15 cellular contexts compared by ENCODE assay signal in the genomic region with DNA sequence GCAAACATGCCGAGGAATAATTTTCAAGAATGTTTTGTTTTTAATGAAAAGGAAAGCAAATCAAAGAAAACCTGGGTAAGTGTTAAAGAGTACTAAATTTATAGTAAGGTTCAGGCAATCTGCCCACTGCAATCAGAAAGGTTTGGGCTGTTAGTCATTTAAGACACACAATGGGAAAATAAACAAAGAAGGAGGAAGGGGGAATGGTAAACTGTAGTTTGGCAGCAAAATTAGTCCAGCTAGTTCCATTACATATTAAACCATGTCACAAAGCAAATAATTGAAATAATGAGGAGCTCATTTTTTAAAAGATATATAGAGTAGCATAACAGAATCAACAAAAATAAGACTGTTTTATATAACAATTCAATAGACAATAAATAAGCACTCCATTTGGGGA.
A peak's percentile ranks its signal among the peaks of the same experiment; 100 is the strongest.
DNase-seq lines count a peak whose midpoint lies in the region; ATAC-seq and TF ChIP-seq lines count a peak whose summit lies in the region.
"Had no signal": no experiment of that assay in that cellular context is flagged by ENCODE, and none has a peak within 500 bp of the region (broad histone marks: within the 10 kb centered on the region; RNA-seq: fewer than 3 reads in every experiment).

No MANE protein-coding gene starts in this region.

- BruUV-seq in PC-9 (replicated peaks; lab: Mats Ljungman, UMichigan), result no TSS peak

- H2AFZ ChIP-seq in PC-9, result no peak overlapping the region

- H3K9me3 ChIP-seq in PC-9 (ENCODE audit: insufficient read depth, low read depth), result no peaks in the 10 kb centered on the region; the same call in 1 of the 2 replicates

- no peak for ATAC-seq in GM21619 (IDR thresholded peaks at IDR 0.05; ENCODE audit: unreplicated experiment)
- ATAC-seq in GM21526 (IDR thresholded peaks at IDR 0.05; ENCODE audit: low FRiP score, unreplicated experiment), result no peak
- ATAC-seq: activated T-cell treated with anti-CD3 and anti-CD28 coated beads, Interleukin-2, amount 50 U/mL, for 4 hours had no signal

- intact Hi-C loops in PC-9 (cut with micrococcal nuclease; ENCODE audit: unreplicated experiment), result no loop called here

- TF ChIP-seq CTCF in PC-9 (conservative IDR thresholded peaks at IDR 0.05), result no peak
- TF ChIP-seq CTCF in fibroblast of the aortic adventitia (IDR thresholded peaks at IDR 0.05; ENCODE audit: insufficient read depth, low read length), result no peak

- H3K9me2 ChIP-seq in PC-9 (ENCODE audit: insufficient read depth), result no peaks in the 10 kb centered on the region

- H3K79me2 ChIP-seq in PC-9 (ENCODE audit: low read depth), result no peaks in the 10 kb centered on the region

- H4K20me1 ChIP-seq in PC-9 (ENCODE audit: insufficient read depth), result no peaks in the 10 kb centered on the region

- H3K36me3 ChIP-seq in PC-9 (ENCODE audit: low read depth) (no peaks in the 10 kb centered on the region), H7 (replicated peaks; ENCODE audit: control insufficient read depth, insufficient read depth, low read length) (no peaks in the 10 kb centered on the region)

- peaks cover 24% of the 10 kb centered on the region for H3K4me1 ChIP-seq in PC-9 (replicated peaks; ENCODE audit: insufficient read depth)

- peaks cover 15% of the 10 kb centered on the region; the same call in 1 of the 2 replicates for H3F3A ChIP-seq in PC-9 (ENCODE audit: insufficient read depth, low read depth)

- POLR2A ChIA-PET in PC-9 (lab: Charles Lee; ENCODE audit: unreplicated experiment), result interaction anchor here (0.5 kb wide), 2 partner anchors 18 to 251 kb away, joined by 3 to 4 read pairs; no protein-coding TSS in a partner anchor

- H3K27me3 ChIP-seq in PC-9 (ENCODE audit: insufficient read depth, low read depth) (peaks cover 51% of the 10 kb centered on the region), H7 (ENCODE audit: control insufficient read depth, insufficient read depth, low read length) (no peaks in the 10 kb centered on the region)

- H3K4me3 ChIP-seq in PC-9, result no peak overlapping the region
- H3K4me3 ChIP-seq in fibroblast of the aortic adventitia (ENCODE audit: low read depth, low read length), result no peak overlapping the region
- no peak overlapping the region for H3K4me3 ChIP-seq in H7 (ENCODE audit: insufficient read depth, low read depth, low read length)
- H3K4me3 ChIP-seq: smooth muscle cell had no signal

- peak overlapping the region; percentile 51 for H3K27ac ChIP-seq in PC-9

- H3K4me2 ChIP-seq in PC-9, result peak overlapping the region; percentile 29
- H3K4me2 ChIP-seq: smooth muscle cell had no signal

- CTCF ChIA-PET in PC-9 (lab: Charles Lee), result no interaction called here

- DNase-seq in A172 (ENCODE audit: low spot score) (peak; percentile 26), H4 (ENCODE audit: low spot score) (peak; percentile 36), PC-9 (peak in 1 of 2 experiments; percentile 76), fibroblast of the aortic adventitia (ENCODE audit: low read depth) (peak; percentile 62), NCI-H1417 treated with DMSO at 0.1 percent for 48 hours (lab: John Stamatoyannopoulos, UW) (no peak), H7 (no peak)
- DNase-seq: activated CD4-positive, alpha-beta T cell treated with anti-CD3 and anti-CD28 coated beads for 4 hours; activated T-cell treated with anti-CD3 and anti-CD28 coated beads, Interleukin-2, amount 50 U/mL, for 4 hours; COR-L47; midbrain; NCI-H524 treated with DMSO at 0.1 percent for 48 hours; T-helper 2 cell had no signal

Comparison
In these comparisons a context has a peak if more than half of its experiments do, and no peak if none do; other contexts are left out.
1. DNase-seq: peak in A172 (single experiment), H4 (single experiment) and fibroblast of the aortic adventitia (single experiment); none in NCI-H1417 treated with DMSO at 0.1 percent for 48 hours (single experiment) and H7 (single experiment).